Comparison of ENCODE assay signal across 1 cellular context in genomic region chr22:20118572-20119020, GRCh38.
TF ChIP-seq lines count a peak whose summit lies in the region.

No MANE protein-coding gene starts in this region.

TF ChIP-seq in HepG2, 621 proteins besides CTCF, POLR2A, EP300 and RAD21:
- TF ChIP-seq RFX5 (IDR thresholded peaks at IDR 0.05; ENCODE audit: low read depth, low read length) = no peak
